Comparison of ENCODE assay signal across 12 cellular contexts in genomic region chr15:31433574-31433973, GRCh38.
DNase-seq lines count a peak whose midpoint lies in the region; TF ChIP-seq lines count a peak whose summit lies in the region.
"Had no signal": no experiment of that assay in that cellular context is flagged by ENCODE, and none has a peak within 500 bp of the region (broad histone marks: within the 10 kb centered on the region; RNA-seq: fewer than 3 reads in every experiment).

No MANE protein-coding gene starts in this region.

- H3K9me3 Mint-ChIP-seq in activated naive CD4-positive, alpha-beta T cell treated with anti-CD3 and anti-CD28 coated beads, Interleukin-2, amount 10 ng/mL, durations not matched to agents 7 days and 5 days, result no peaks in the 10 kb centered on the region
- H3K9me3 Mint-ChIP-seq in activated CD4-positive, alpha-beta memory T cell treated with anti-CD3 and anti-CD28 coated beads, Interleukin-2, amount 10 ng/mL, durations not matched to agents 7 days and 5 days, result no peaks in the 10 kb centered on the region
- no peaks in the 10 kb centered on the region for H3K9me3 Mint-ChIP-seq in immature natural killer cell

- CTCF ChIA-PET in activated naive CD4-positive, alpha-beta T cell treated with anti-CD3 and anti-CD28 coated beads, Interleukin-2, amount 10 ng/mL, durations not matched to agents 7 days and 5 days (lab: Charles Lee), result interaction anchor here (1.0 to 7.5 kb wide), 5 partner anchors 21 to 233 kb away, joined by 3 to 160 read pairs (median 5); no protein-coding TSS in a partner anchor
- CTCF ChIA-PET in activated CD4-positive, alpha-beta memory T cell treated with anti-CD3 and anti-CD28 coated beads, Interleukin-2, amount 10 ng/mL, durations not matched to agents 7 days and 5 days (lab: Charles Lee), result interaction anchor here (1.4 to 12.9 kb wide), 5 partner anchors 21 to 70 kb away, joined by 8 to 162 read pairs (median 16); no protein-coding TSS in a partner anchor

- no peak for DNase-seq in activated naive CD4-positive, alpha-beta T cell treated with anti-CD3 and anti-CD28 coated beads, Interleukin-2, amount 10 ng/mL, durations not matched to agents 7 days and 5 days
- no peak for DNase-seq in activated naive CD4-positive, alpha-beta T cell treated with anti-CD3 and anti-CD28 coated beads, Interleukin-2, amount 50 U/mL, for 16 hours
- DNase-seq in activated CD4-positive, alpha-beta memory T cell treated with anti-CD3 and anti-CD28 coated beads, Interleukin-2, amount 10 ng/mL, durations not matched to agents 7 days and 5 days, result no peak
- DNase-seq in immature natural killer cell (no peak), vagina (ENCODE audit: extremely low spot score in 2 of 2) (no peak), NCI-H1048 (lab: John Stamatoyannopoulos, UW) (no peak), AG08395 (ENCODE audit: low spot score) (no peak), ecto neural progenitor cell (ENCODE audit: low spot score) (no peak)
- DNase-seq: activated CD4-positive, CD25-positive, alpha-beta regulatory T cell treated with anti-CD3 and anti-CD28 coated beads, Interleukin-2, amount 50 U/mL, for 72 hours; DMS 273 treated with DMSO at 0.1 percent for 48 hours; NCI-H2029; NCI-H774 had no signal

- no peaks in the 10 kb centered on the region for H3K27me3 Mint-ChIP-seq in activated naive CD4-positive, alpha-beta T cell treated with anti-CD3 and anti-CD28 coated beads, Interleukin-2, amount 10 ng/mL, durations not matched to agents 7 days and 5 days
- H3K27me3 Mint-ChIP-seq in activated CD4-positive, alpha-beta memory T cell treated with anti-CD3 and anti-CD28 coated beads, Interleukin-2, amount 10 ng/mL, durations not matched to agents 7 days and 5 days, result no peaks in the 10 kb centered on the region
- H3K27me3 Mint-ChIP-seq in immature natural killer cell (ENCODE audit: low read depth in 3 of 3), result peaks cover 2 to 23% (median 9%) of the 10 kb centered on the region in 3 donors

- H3K4me3 Mint-ChIP-seq in activated naive CD4-positive, alpha-beta T cell treated with anti-CD3 and anti-CD28 coated beads, Interleukin-2, amount 10 ng/mL, durations not matched to agents 7 days and 5 days, result no peak overlapping the region
- no peak overlapping the region for H3K4me3 Mint-ChIP-seq in activated CD4-positive, alpha-beta memory T cell treated with anti-CD3 and anti-CD28 coated beads, Interleukin-2, amount 10 ng/mL, durations not matched to agents 7 days and 5 days
- peak overlapping the region; percentile 85 to 90 (median 86) for H3K4me3 Mint-ChIP-seq in immature natural killer cell

- H3K4me3 ChIP-seq in vagina, result no peak overlapping the region

- peaks cover 2% of the 10 kb centered on the region for H3K36me3 Mint-ChIP-seq in activated naive CD4-positive, alpha-beta T cell treated with anti-CD3 and anti-CD28 coated beads, Interleukin-2, amount 10 ng/mL, durations not matched to agents 7 days and 5 days
- no peaks in the 10 kb centered on the region for H3K36me3 Mint-ChIP-seq in activated CD4-positive, alpha-beta memory T cell treated with anti-CD3 and anti-CD28 coated beads, Interleukin-2, amount 10 ng/mL, durations not matched to agents 7 days and 5 days (ENCODE audit: low read depth)
- no peaks in the 10 kb centered on the region for H3K36me3 Mint-ChIP-seq in immature natural killer cell

- intact Hi-C loops in vagina (cut with DNase I), result loop anchor here (10.0 kb wide), 1 partner anchor 219 kb away; no protein-coding TSS in a partner anchor

- no peak for TF ChIP-seq POLR2A in vagina (IDR thresholded peaks at IDR 0.05)

- H3K27me3 ChIP-seq in vagina, result no peaks in the 10 kb centered on the region

- H3K27ac Mint-ChIP-seq in activated naive CD4-positive, alpha-beta T cell treated with anti-CD3 and anti-CD28 coated beads, Interleukin-2, amount 10 ng/mL, durations not matched to agents 7 days and 5 days, result peak overlapping the region; percentile 100
- peak overlapping the region; percentile 100 for H3K27ac Mint-ChIP-seq in activated CD4-positive, alpha-beta memory T cell treated with anti-CD3 and anti-CD28 coated beads, Interleukin-2, amount 10 ng/mL, durations not matched to agents 7 days and 5 days
- peak overlapping the region; percentile 97 to 100 (median 99) for H3K27ac Mint-ChIP-seq in immature natural killer cell

- H3K36me3 ChIP-seq in vagina, result no peaks in the 10 kb centered on the region

- no peaks in the 10 kb centered on the region for H3K9me3 ChIP-seq in vagina

- peaks cover 84% of the 10 kb centered on the region for H3K4me1 Mint-ChIP-seq in activated naive CD4-positive, alpha-beta T cell treated with anti-CD3 and anti-CD28 coated beads, Interleukin-2, amount 10 ng/mL, durations not matched to agents 7 days and 5 days
- H3K4me1 Mint-ChIP-seq in activated CD4-positive, alpha-beta memory T cell treated with anti-CD3 and anti-CD28 coated beads, Interleukin-2, amount 10 ng/mL, durations not matched to agents 7 days and 5 days, result peaks cover 72% of the 10 kb centered on the region
- H3K4me1 Mint-ChIP-seq in immature natural killer cell, result peaks cover 63% of the 10 kb centered on the region in 2 donors

- no peak for TF ChIP-seq CTCF in vagina (IDR thresholded peaks at IDR 0.05)

- H3K27ac ChIP-seq in vagina, result peak overlapping the region; percentile 91

- peaks cover 40% of the 10 kb centered on the region for H3K4me1 ChIP-seq in vagina

- POLR2A ChIA-PET in activated CD4-positive, alpha-beta memory T cell treated with anti-CD3 and anti-CD28 coated beads, Interleukin-2, amount 10 ng/mL, durations not matched to agents 7 days and 5 days (lab: Charles Lee), result interaction anchor here (1.0 to 7.6 kb wide), 14 partner anchors 11 to 168 kb away, joined by 3 to 220 read pairs (median 20); no protein-coding TSS in a partner anchor

Comparison
In these comparisons a context has a peak if more than half of its experiments do, and no peak if none do; other contexts are left out.
1. H3K4me3 Mint-ChIP-seq: peak in immature natural killer cell (5 of 5); none in activated naive CD4-positive, alpha-beta T cell treated with anti-CD3 and anti-CD28 coated beads, Interleukin-2, amount 10 ng/mL, durations not matched to agents 7 days and 5 days (single experiment) and activated CD4-positive, alpha-beta memory T cell treated with anti-CD3 and anti-CD28 coated beads, Interleukin-2, amount 10 ng/mL, durations not matched to agents 7 days and 5 days (single experiment).
2. Peak in every context shown above with its lines, with median percentiles within 50 percentile points of each other: H3K27ac Mint-ChIP-seq.